Comparison of ENCODE assay signal across 20 cellular contexts in genomic region chr1:168783831-168784230, GRCh38. TPM values are rescaled to one million over a fixed set of nuclear protein-coding genes. Genes with fewer than 3 reads are reported as not detected.
DNase-seq lines count a peak whose midpoint lies in the region; ATAC-seq and TF ChIP-seq lines count a peak whose summit lies in the region.
"Had no signal": no experiment of that assay in that cellular context is flagged by ENCODE, and none has a peak within 500 bp of the region (broad histone marks: within the 10 kb centered on the region; RNA-seq: fewer than 3 reads in every experiment).

No MANE protein-coding gene starts in this region.

- no peak overlapping the region for H2AK5ac ChIP-seq in trophoblast cell (ENCODE audit: low read length)

- H3K23ac ChIP-seq in trophoblast cell (ENCODE audit: low read length) = no peak overlapping the region

- H4K8ac ChIP-seq in trophoblast cell (ENCODE audit: low read depth, low read length) = no peak overlapping the region

- no peak overlapping the region for H2BK120ac ChIP-seq in trophoblast cell (ENCODE audit: insufficient read depth, low read length, poor library complexity)

- no peak overlapping the region for H4K91ac ChIP-seq in trophoblast cell (ENCODE audit: low read depth, low read length)

- ATAC-seq in Right ventricle myocardium superior (ENCODE audit: poor library complexity) (peak; percentile 95), gastroesophageal sphincter (peak; percentile 89), GM18909 (IDR thresholded peaks at IDR 0.05; ENCODE audit: poor library complexity, unreplicated experiment) (no peak), HG03095 (IDR thresholded peaks at IDR 0.05; ENCODE audit: unreplicated experiment) (no peak)

- DNase-seq in Right ventricle myocardium superior = no peak
- no peak for DNase-seq in cardiac septum (ENCODE audit: low spot score)
- DNase-seq in trophoblast cell = peak; percentile 20 to 64
- no peak for DNase-seq in foreskin fibroblast
- no peak for DNase-seq in NCI-H1694 (lab: John Stamatoyannopoulos, UW)
- DNase-seq: activated gamma-delta T cell, cortex of kidney, lower lobe of right lung, NCI-H2029 treated with DMSO at 0.1 percent for 48 hours, NCI-H510A treated with DMSO at 0.1 percent for 48 hours had no signal

- no peaks in the 10 kb centered on the region for H3K36me3 ChIP-seq in gastroesophageal sphincter
- no peaks in the 10 kb centered on the region for H3K36me3 ChIP-seq in trophoblast cell (ENCODE audit: control insufficient read depth in 1 of 2, insufficient read depth in 2 of 2, low read length in 2 of 2)
- H3K36me3 ChIP-seq: ascending aorta, lower lobe of right lung, tibial artery had no signal

- H4K12ac ChIP-seq in trophoblast cell (ENCODE audit: low read depth, low read length) = no peak overlapping the region

- no peaks in the 10 kb centered on the region for H3K79me1 ChIP-seq in trophoblast cell (ENCODE audit: low read length)

- no peak overlapping the region for H3K4me2 ChIP-seq in trophoblast cell (ENCODE audit: low read length)

- TF ChIP-seq POLR2A in gastroesophageal sphincter (IDR thresholded peaks at IDR 0.05) = no peak

- H3K14ac ChIP-seq in trophoblast cell (ENCODE audit: low read length) = no peak overlapping the region

- intact Hi-C loops in Right ventricle myocardium superior (cut with DNase I) (no loop called here), cardiac septum (cut with DNase I) (no loop called here)

- TF ChIP-seq EP300 in gastroesophageal sphincter (IDR thresholded peaks at IDR 0.05) = no peak

- H3K9me3 ChIP-seq in gastroesophageal sphincter = no peaks in the 10 kb centered on the region
- H3K9me3 ChIP-seq in trophoblast cell (ENCODE audit: insufficient read depth, low read depth, low read length) = no peaks in the 10 kb centered on the region
- H3K9me3 ChIP-seq: ascending aorta, lower lobe of right lung, tibial artery had no signal

- H3K4me1 ChIP-seq in gastroesophageal sphincter = peaks cover 0 to 18% (median 0%) of the 10 kb centered on the region in 3 donors
- H3K4me1 ChIP-seq in trophoblast cell (ENCODE audit: control insufficient read depth in 1 of 2, insufficient read depth in 2 of 2, low read length in 2 of 2) = peaks cover 0 to 1% of the 10 kb centered on the region in 2 experiments
- H3K4me1 ChIP-seq: ascending aorta, lower lobe of right lung, tibial artery had no signal

- H3K4ac ChIP-seq in trophoblast cell (ENCODE audit: low read depth, low read length) = no peak overlapping the region

- WGBS in gastroesophageal sphincter (ENCODE audit: low coverage in 1 of 2), 2 donors = 9 to 16% methylated on average over 2 of the region's 2 CpGs
- no CpG with 5 or more reads among the region's 2 CpGs for WGBS in trophoblast cell (ENCODE audit: extremely low coverage, insufficient coverage, insufficient read length)

- no peaks in the 10 kb centered on the region for H3K79me2 ChIP-seq in trophoblast cell (ENCODE audit: control insufficient read depth, insufficient read depth, low read length, poor library complexity)

- no peak overlapping the region for H3K4me3 ChIP-seq in gastroesophageal sphincter
- H3K4me3 ChIP-seq in trophoblast cell (ENCODE audit: low read depth, low read length) = no peak overlapping the region
- no peak overlapping the region for H3K4me3 ChIP-seq in foreskin fibroblast (ENCODE audit: low read depth in 1 of 2, low read length in 2 of 2)
- H3K4me3 ChIP-seq: ascending aorta, lower lobe of right lung, skin epidermis, tibial artery had no signal

- H3K18ac ChIP-seq in trophoblast cell (ENCODE audit: low read length) = no peak overlapping the region

- TF ChIP-seq CTCF in gastroesophageal sphincter (IDR thresholded peaks at IDR 0.05) (no peak), foreskin fibroblast (IDR thresholded peaks at IDR 0.05; ENCODE audit: low read depth, low read length) (no peak)

- no peaks in the 10 kb centered on the region for H3K27me3 ChIP-seq in gastroesophageal sphincter
- H3K27me3 ChIP-seq in trophoblast cell (ENCODE audit: insufficient read depth, low read length) = no peaks in the 10 kb centered on the region
- H3K27me3 ChIP-seq: ascending aorta, tibial artery had no signal

- H3K27ac ChIP-seq in gastroesophageal sphincter (peak overlapping the region in 3 of 4 donors; percentile 16 to 69 (median 44)), trophoblast cell (ENCODE audit: low read depth, low read length) (no peak overlapping the region)
- H3K27ac ChIP-seq: ascending aorta, lower lobe of right lung, skin epidermis, tibial artery had no signal

- no peak overlapping the region for H2BK5ac ChIP-seq in trophoblast cell (ENCODE audit: low read depth, low read length, poor library complexity)

- no peak overlapping the region for H2BK12ac ChIP-seq in trophoblast cell (ENCODE audit: low read length)

- H3K9ac ChIP-seq in trophoblast cell (ENCODE audit: low read length) = no peak overlapping the region

- no peak overlapping the region for H2AFZ ChIP-seq in trophoblast cell (ENCODE audit: insufficient read depth, low read length, poor library complexity)

RNA-seq across cellular contexts. Expression of gene DPT, which starts 54.8 kb away (rescaled TPM):
- total RNA-seq in Right ventricle myocardium superior (25.1 TPM), cardiac septum (32.1 TPM), gastroesophageal sphincter (100 to 1,000 TPM in 3 of 4 donors, 10 to 100 TPM in 1; 75.2 to 354 (median 130) TPM)
- polyA plus RNA-seq in trophoblast cell (2013) = not detected in 2 replicates
- total RNA-seq: A172, epithelial cell of proximal tubule had no signal
- polyA plus RNA-seq: CD14-positive monocyte, neural cell had no signal

Comparison
In these comparisons a context has a peak if more than half of its experiments do, and no peak if none do; other contexts are left out.
1. ATAC-seq: peak in Right ventricle myocardium superior (single experiment) and gastroesophageal sphincter (single experiment); none in GM18909 (single experiment) and HG03095 (single experiment).
2. DNase-seq: peak in trophoblast cell (2 of 2); none in Right ventricle myocardium superior (single experiment), cardiac septum (single experiment), foreskin fibroblast (0 of 2) and NCI-H1694 (single experiment).